20 cellular contexts compared by ENCODE assay signal in genomic region chr11:45669146-45669545, GRCh38. TPM values are rescaled to one million over a fixed set of nuclear protein-coding genes. Genes with fewer than 3 reads are reported as not detected.
"Had no signal": no experiment of that assay in that cellular context is flagged by ENCODE, and none has a peak within 500 bp of the region (broad histone marks: within the 10 kb centered on the region; RNA-seq: fewer than 3 reads in every experiment).

No MANE protein-coding gene starts in this region.

- DNase-seq: activated CD4-positive, alpha-beta memory T cell treated with anti-CD3 and anti-CD28 coated beads for 36 hours; activated CD4-positive, alpha-beta T cell treated with anti-CD3 and anti-CD28 coated beads for 48 hours; activated naive CD4-positive, alpha-beta T cell treated with Interleukin-2 at 50 U/mL for 16 hours; activated naive CD8-positive, alpha-beta T cell treated with anti-CD3 and anti-CD28 coated beads, Interleukin-2, amount 10 ng/mL, durations not matched to agents 7 days and 5 days; activated T-cell treated with anti-CD3 and anti-CD28 coated beads, Interleukin-2, amount 50 U/mL, for 48 hours; amniotic stem cell; colonic mucosa; heart left ventricle; islet precursor cell; left lung; naive thymus-derived CD4-positive, alpha-beta T cell; stimulated activated CD4-positive, alpha-beta T cell treated with anti-CD3 and anti-CD28 coated beads, Interleukin-4, amount 100 ng/mL, for 24 hours; T1000 had no signal

- H3K36me3 Mint-ChIP-seq: activated CD4-positive, alpha-beta memory T cell treated with anti-CD3 and anti-CD28 coated beads for 36 hours; activated naive CD8-positive, alpha-beta T cell treated with anti-CD3 and anti-CD28 coated beads, Interleukin-2, amount 10 ng/mL, durations not matched to agents 7 days and 5 days; naive thymus-derived CD4-positive, alpha-beta T cell had no signal

- ATAC-seq: heart left ventricle; left lung; naive thymus-derived CD4-positive, alpha-beta T cell had no signal

- H3K27ac ChIP-seq: colonic mucosa, dorsolateral prefrontal cortex, heart left ventricle, left lung, tibial nerve had no signal

- H3K36me3 ChIP-seq: colonic mucosa, heart left ventricle, left lung, tibial nerve had no signal

- H3K9me3 ChIP-seq: colonic mucosa, heart left ventricle, left lung, tibial nerve had no signal

- H3K9me3 Mint-ChIP-seq: activated CD4-positive, alpha-beta memory T cell treated with anti-CD3 and anti-CD28 coated beads for 36 hours; activated naive CD8-positive, alpha-beta T cell treated with anti-CD3 and anti-CD28 coated beads, Interleukin-2, amount 10 ng/mL, durations not matched to agents 7 days and 5 days; naive thymus-derived CD4-positive, alpha-beta T cell; neural crest cell; stimulated activated naive CD8-positive, alpha-beta T cell treated with anti-CD3 and anti-CD28 coated beads, Interleukin-15, Interleukin-2, amounts not matched to agents 100 ng/mL and 50 ng/mL, for 24 hours; T-helper 1 cell treated with Interleukin-12 subunit alpha and Interleukin-12 subunit beta and Interleukin-4 antibody, amounts not matched to agents 30 μg/mL and 1 μg/mL, for 36 hours had no signal

- H3K4me3 ChIP-seq: colonic mucosa, dorsolateral prefrontal cortex, heart left ventricle, left lung, lung, tibial nerve had no signal

- H3K4me3 Mint-ChIP-seq: activated CD4-positive, alpha-beta memory T cell treated with anti-CD3 and anti-CD28 coated beads for 36 hours; activated naive CD8-positive, alpha-beta T cell treated with anti-CD3 and anti-CD28 coated beads, Interleukin-2, amount 10 ng/mL, durations not matched to agents 7 days and 5 days; naive thymus-derived CD4-positive, alpha-beta T cell; neural crest cell; stimulated activated naive CD8-positive, alpha-beta T cell treated with anti-CD3 and anti-CD28 coated beads, Interleukin-15, Interleukin-2, amounts not matched to agents 100 ng/mL and 50 ng/mL, for 24 hours; T-helper 1 cell treated with Interleukin-12 subunit alpha and Interleukin-12 subunit beta and Interleukin-4 antibody, amounts not matched to agents 30 μg/mL and 1 μg/mL, for 36 hours had no signal

- H3K27ac Mint-ChIP-seq: activated CD4-positive, alpha-beta memory T cell treated with anti-CD3 and anti-CD28 coated beads for 36 hours; activated naive CD8-positive, alpha-beta T cell treated with anti-CD3 and anti-CD28 coated beads, Interleukin-2, amount 10 ng/mL, durations not matched to agents 7 days and 5 days; naive thymus-derived CD4-positive, alpha-beta T cell; progenitor cell of endocrine pancreas; stimulated activated naive CD8-positive, alpha-beta T cell treated with anti-CD3 and anti-CD28 coated beads, Interleukin-15, Interleukin-2, amounts not matched to agents 100 ng/mL and 50 ng/mL, for 24 hours; T-helper 1 cell treated with Interleukin-12 subunit alpha and Interleukin-12 subunit beta and Interleukin-4 antibody, amounts not matched to agents 30 μg/mL and 1 μg/mL, for 36 hours had no signal

- H3K27me3 ChIP-seq: dorsolateral prefrontal cortex had no signal

- H3K4me1 ChIP-seq: colonic mucosa had no signal

RNA-seq across cellular contexts. Expression of gene CHST1, which starts 3.7 kb away (rescaled TPM):
- total RNA-seq: activated naive CD8-positive, alpha-beta T cell treated with anti-CD3 and anti-CD28 coated beads, Interleukin-2, amount 10 ng/mL, durations not matched to agents 7 days and 5 days; naive thymus-derived CD4-positive, alpha-beta T cell had no signal
- polyA plus RNA-seq: naive thymus-derived CD4-positive, alpha-beta T cell had no signal
